ENCODE assay signal across 29 cellular contexts in genomic region chr10:75441196-75441595, GRCh38. TPM values are rescaled to one million over a fixed set of nuclear protein-coding genes. Genes with fewer than 3 reads are reported as not detected.
DNase-seq lines count a peak whose midpoint lies in the region; ATAC-seq, FAIRE-seq and TF ChIP-seq lines count a peak whose summit lies in the region.
"Had no signal": no experiment of that assay in that cellular context is flagged by ENCODE, and none has a peak within 500 bp of the region (broad histone marks: within the 10 kb centered on the region; RNA-seq: fewer than 3 reads in every experiment).

No MANE protein-coding gene starts in this region.

- 87% methylated on average over 4 of the region's 4 CpGs for WGBS in right lobe of liver (ENCODE audit: insufficient coverage, low coverage, low lambda C conversion rate, missing lambda C conversion rate)

- FAIRE-seq in urothelium cell line (lab: Jason Lieb, UNC): peak; percentile 9
- FAIRE-seq: GM12891, GM19239, H1 had no signal

- intact Hi-C loops in right lobe of liver (cut with DNase I): no loop called here

- no peak for TF ChIP-seq POLR2A in right lobe of liver (IDR thresholded peaks at IDR 0.05)

- DNase-seq in NCI-H146 treated with DMSO at 0.1 percent for 48 hours (lab: John Stamatoyannopoulos, UW; ENCODE audit: unreplicated experiment): peak; percentile 29
- DNase-seq in NCI-H69 (lab: John Stamatoyannopoulos, UW): peak; percentile 32
- DNase-seq in right lobe of liver: no peak
- DNase-seq in urothelium cell line (ENCODE audit: low spot score): no peak
- DNase-seq in cerebellar cortex (ENCODE audit: low spot score): no peak
- DNase-seq in A172 (ENCODE audit: low spot score): no peak
- no peak for DNase-seq in effector memory CD4-positive, alpha-beta T cell
- DNase-seq: CD8-positive, alpha-beta T cell; DMS 273 treated with DMSO at 0.1 percent for 48 hours; DMS79; EL; GDM1; HCEC 1CT; IMR-90; KG1; MM.1S; NCI-H1417; NCI-H187 treated with DMSO at 0.1 percent for 48 hours; NCI-H2171 treated with DMSO at 0.1 percent for 48 hours; NCI-H526 treated with DMSO at 0.1 percent for 48 hours; NK-92 treated with Interleukin-12 subunit alpha and Interleukin-12 subunit beta, amount 100 ng/mL, for 24 hours; PC-3; SK-N-SH; SW 1271 had no signal

- H3K27ac ChIP-seq in right lobe of liver: peak overlapping the region in 2 of 3 donors; percentile 60 to 70
- H3K27ac ChIP-seq in effector memory CD4-positive, alpha-beta T cell (ENCODE audit: insufficient read depth, low read length, poor library complexity, severe bottlenecking): no peak overlapping the region
- H3K27ac ChIP-seq: C4-2B had no signal

- TF ChIP-seq CTCF in right lobe of liver (IDR thresholded peaks at IDR 0.05): no peak

- H3K36me3 ChIP-seq in right lobe of liver: peaks cover 0 to 2% (median 0%) of the 10 kb centered on the region in 4 donors
- no peaks in the 10 kb centered on the region for H3K36me3 ChIP-seq in effector memory CD4-positive, alpha-beta T cell (ENCODE audit: control insufficient read depth, insufficient read depth, low read length)

- H3K4me1 ChIP-seq in right lobe of liver: peaks cover 0 to 64% (median 16%) of the 10 kb centered on the region in 4 donors
- no peaks in the 10 kb centered on the region for H3K4me1 ChIP-seq in effector memory CD4-positive, alpha-beta T cell (ENCODE audit: control insufficient read depth, insufficient read depth, low read length, poor library complexity, severe bottlenecking)

- no peaks in the 10 kb centered on the region for H3K27me3 ChIP-seq in right lobe of liver
- no peaks in the 10 kb centered on the region for H3K27me3 ChIP-seq in effector memory CD4-positive, alpha-beta T cell (replicated peaks; ENCODE audit: control insufficient read depth, insufficient read depth, low read length, poor library complexity, severe bottlenecking)

- peak; percentile 8 to 13 (median 11) for ATAC-seq in right lobe of liver
- ATAC-seq: CD8-positive, alpha-beta T cell; PC-3 had no signal

- H3K9me3 ChIP-seq in right lobe of liver: no peaks in the 10 kb centered on the region
- peaks cover 8% of the 10 kb centered on the region for H3K9me3 ChIP-seq in effector memory CD4-positive, alpha-beta T cell (ENCODE audit: control insufficient read depth, low read length)

- H3K4me3 ChIP-seq in right lobe of liver: no peak overlapping the region
- no peak overlapping the region for H3K4me3 ChIP-seq in effector memory CD4-positive, alpha-beta T cell (ENCODE audit: insufficient read depth, low read depth, low read length, poor library complexity, severe bottlenecking)

RNA-seq across cellular contexts. Expression of gene LRMDA, which starts 9.8 kb away (rescaled TPM):
- total RNA-seq in right lobe of liver: 10 to 100 TPM in 5 of 6 experiments, 1 to 10 TPM in 1; 9.9 to 19.9 (median 16.3) TPM
- total RNA-seq in A172 (2014; rRNA removed; shearing (Covaris generic)): 0.07 TPM in 1 of 2 replicates, not detected in the other
- total RNA-seq: B cell; CD8-positive, alpha-beta T cell; IMR-90 had no signal

RNA-seq across cellular contexts. Expression of gene ZNF503, which starts 39.6 kb away (rescaled TPM):
- 1 to 10 TPM; 2.9 to 7.1 (median 5.4) TPM for total RNA-seq in right lobe of liver
- 8.8 and 10.6 TPM in 2 replicates for total RNA-seq in A172 (2014; rRNA removed; shearing (Covaris generic))
- total RNA-seq: B cell; CD8-positive, alpha-beta T cell had no signal

Comparison
In these comparisons a context has a peak if more than half of its experiments do, and no peak if none do; other contexts are left out.
1. DNase-seq: peak in NCI-H146 treated with DMSO at 0.1 percent for 48 hours (single experiment) and NCI-H69 (single experiment); none in right lobe of liver (0 of 3), urothelium cell line (single experiment), cerebellar cortex (single experiment), A172 (single experiment) and effector memory CD4-positive, alpha-beta T cell (0 of 3).
2. RNA of gene LRMDA, which starts 9.8 kb away (total RNA-seq): 9.9 to 19.9 TPM in right lobe of liver; 0.07 TPM in A172; every median in the first group is over 10 times any median in the second.